10 cellular contexts compared by ENCODE assay signal in genomic region chr11:64925536-64926449, GRCh38. TPM values are rescaled to one million over a fixed set of nuclear protein-coding genes. Genes with fewer than 3 reads are reported as not detected.
DNase-seq lines count a peak whose midpoint lies in the region; ATAC-seq and TF ChIP-seq lines count a peak whose summit lies in the region.
"Had no signal": no experiment of that assay in that cellular context is flagged by ENCODE, and none has a peak within 500 bp of the region (broad histone marks: within the 10 kb centered on the region; RNA-seq: fewer than 3 reads in every experiment).

No MANE protein-coding gene starts in this region.

- H3K4me3 ChIP-seq in PC-9 (peak overlapping the region; percentile 66; the same call in 1 of the 2 replicates), endodermal cell (ENCODE audit: low read length) (no peak overlapping the region), neutrophil (ENCODE audit: low read depth in 1 of 2, low read length in 1 of 2) (peak overlapping the region; percentile 70 to 81)

- TSS peak; percentile 21 for BruUV-seq in PC-9 (replicated peaks; lab: Mats Ljungman, UMichigan)

- no peaks in the 10 kb centered on the region for H3K9me2 ChIP-seq in PC-9 (ENCODE audit: insufficient read depth)

- no peaks in the 10 kb centered on the region for H3K27me3 Mint-ChIP-seq in CD4-positive, alpha-beta T cell
- H3K27me3 Mint-ChIP-seq in endodermal cell (ENCODE audit: insufficient read depth), result peaks cover 38% of the 10 kb centered on the region

- CTCF ChIA-PET in CD4-positive, alpha-beta T cell (lab: Charles Lee), result no interaction called here
- CTCF ChIA-PET in PC-9 (lab: Charles Lee), result no interaction called here

- no peaks in the 10 kb centered on the region for H3K27me3 ChIP-seq in CD4-positive, alpha-beta T cell (ENCODE audit: control insufficient read depth, insufficient read depth, low read length)
- no peaks in the 10 kb centered on the region for H3K27me3 ChIP-seq in PC-9 (ENCODE audit: insufficient read depth, low read depth)
- H3K27me3 ChIP-seq in endodermal cell (ENCODE audit: control insufficient read depth, insufficient read depth, low read length, poor library complexity, severe bottlenecking), result peaks cover 45% of the 10 kb centered on the region
- no peaks in the 10 kb centered on the region for H3K27me3 ChIP-seq in neutrophil

- no peaks in the 10 kb centered on the region for H3K36me3 ChIP-seq in PC-9 (ENCODE audit: low read depth)
- no peaks in the 10 kb centered on the region for H3K36me3 ChIP-seq in endodermal cell (ENCODE audit: control insufficient read depth, insufficient read depth, low read length)
- H3K36me3 ChIP-seq in neutrophil, result peaks cover 48% of the 10 kb centered on the region

- no peaks in the 10 kb centered on the region for H3F3A ChIP-seq in PC-9 (ENCODE audit: insufficient read depth, low read depth)

- WGBS in endodermal cell (ENCODE audit: insufficient coverage in 1 of 2, insufficient read length in 1 of 2), 2 experiments, result 71 to 85% methylated on average over 7 to 24 of the region's 24 CpGs

- H3K4me1 ChIP-seq in PC-9 (replicated peaks; ENCODE audit: insufficient read depth) (peaks cover 11% of the 10 kb centered on the region), endodermal cell (ENCODE audit: control insufficient read depth, insufficient read depth, low read length) (no peaks in the 10 kb centered on the region), neutrophil (ENCODE audit: control insufficient read depth in 1 of 2, insufficient read depth in 1 of 2, low read depth in 1 of 2, low read length in 1 of 2) (peaks cover 21 to 30% of the 10 kb centered on the region in 2 experiments)

- TF ChIP-seq CTCF in CD4-positive, alpha-beta T cell (IDR thresholded peaks at IDR 0.05), result no peak
- no peak for TF ChIP-seq CTCF in PC-9 (conservative IDR thresholded peaks at IDR 0.05)
- TF ChIP-seq CTCF in endodermal cell (conservative IDR thresholded peaks at IDR 0.05), result no peak
- no peak for TF ChIP-seq CTCF in neutrophil (IDR thresholded peaks at IDR 0.05)

- peaks cover 18% of the 10 kb centered on the region for H3K36me3 Mint-ChIP-seq in CD4-positive, alpha-beta T cell (ENCODE audit: low read depth)
- H3K36me3 Mint-ChIP-seq in endodermal cell (ENCODE audit: low read depth), result no peaks in the 10 kb centered on the region

- H2AFZ ChIP-seq in PC-9, result no peak overlapping the region

- no peak overlapping the region for H3K27ac ChIP-seq in CD4-positive, alpha-beta T cell (ENCODE audit: low read depth, low read length)
- H3K27ac ChIP-seq in PC-9 (no peak overlapping the region), endodermal cell (ENCODE audit: low read depth, low read length) (no peak overlapping the region), neutrophil (no peak overlapping the region)
- H3K27ac ChIP-seq: HL-60 had no signal

- peaks cover 13% of the 10 kb centered on the region for H3K4me1 Mint-ChIP-seq in CD4-positive, alpha-beta T cell (ENCODE audit: low read depth)
- peaks cover 5% of the 10 kb centered on the region for H3K4me1 Mint-ChIP-seq in endodermal cell

- H3K4me3 Mint-ChIP-seq in CD4-positive, alpha-beta T cell, result peak overlapping the region; percentile 87
- peak overlapping the region; percentile 70 for H3K4me3 Mint-ChIP-seq in endodermal cell

- in situ Hi-C loops in G401 (cut with HindIII; ENCODE audit: low sequenced_read_pairs), result no loop called here

- H3K9ac ChIP-seq in endodermal cell (ENCODE audit: extremely low read depth, low read length, poor library complexity, severe bottlenecking), result no peak overlapping the region

- H3K4me2 ChIP-seq in PC-9, result peak overlapping the region; percentile 94

- POLR2A ChIA-PET in CD4-positive, alpha-beta T cell (lab: Charles Lee), result interaction anchor here (1.1 to 2.5 kb wide), 7 partner anchors 10 to 209 kb away, joined by 4 to 13 read pairs (median 8); partner anchors contain the start of genes EHD1, SF1, SNX15 and ZNHIT2
- POLR2A ChIA-PET in PC-9 (lab: Charles Lee; ENCODE audit: unreplicated experiment), result interaction anchor here (0.6 to 0.7 kb wide), 2 partner anchors 45 to 271 kb away, joined by 3 to 30 read pairs; no protein-coding TSS in a partner anchor

- H3K27ac Mint-ChIP-seq in CD4-positive, alpha-beta T cell, result peak overlapping the region; percentile 97
- H3K27ac Mint-ChIP-seq in endodermal cell, result no peak overlapping the region

- intact Hi-C loops in CD4-positive, alpha-beta T cell (cut with DNase I, micrococcal nuclease), result no loop called here
- intact Hi-C loops in PC-9 (cut with micrococcal nuclease; ENCODE audit: unreplicated experiment), result loop anchor here (2.0 kb wide), 2 partner anchors 69 to 191 kb away; partner anchors contain the start of gene ZNHIT2

- ATAC-seq in CD4-positive, alpha-beta T cell (ENCODE audit: poor library complexity), result no peak
- no peak for ATAC-seq in GM18909 (IDR thresholded peaks at IDR 0.05; ENCODE audit: poor library complexity, unreplicated experiment)

- no peaks in the 10 kb centered on the region for H4K20me1 ChIP-seq in PC-9 (ENCODE audit: insufficient read depth)

- no peaks in the 10 kb centered on the region for H3K79me2 ChIP-seq in PC-9 (ENCODE audit: low read depth)

- DNase-seq in CD4-positive, alpha-beta T cell, result no peak
- DNase-seq in PC-9, result no peak
- peak; percentile 45 for DNase-seq in endodermal cell
- no peak for DNase-seq in G401 (ENCODE audit: low spot score)
- DNase-seq in NCI-H187 treated with DMSO at 0.1 percent for 48 hours (lab: John Stamatoyannopoulos, UW), result no peak
- DNase-seq in midbrain (lab: John Stamatoyannopoulos, UW), result no peak

- H3K9me3 Mint-ChIP-seq in CD4-positive, alpha-beta T cell, result no peaks in the 10 kb centered on the region
- H3K9me3 Mint-ChIP-seq in endodermal cell, result no peaks in the 10 kb centered on the region

- no peaks in the 10 kb centered on the region for H3K9me3 ChIP-seq in CD4-positive, alpha-beta T cell (ENCODE audit: control insufficient read depth, low read length)
- H3K9me3 ChIP-seq in PC-9 (ENCODE audit: insufficient read depth, low read depth) (no peaks in the 10 kb centered on the region), endodermal cell (ENCODE audit: control insufficient read depth, low read length) (no peaks in the 10 kb centered on the region), neutrophil (no peaks in the 10 kb centered on the region)

RNA-seq across cellular contexts. Expression of gene PPP2R5B, which starts 1.3 kb away (rescaled TPM):
- total RNA-seq in CD4-positive, alpha-beta T cell, result 10 to 100 TPM; 16.8 to 18.3 TPM
- total RNA-seq in PC-9 (2021) (13.7 and 13.9 TPM in 2 replicates), endodermal cell (1 to 10 TPM; 2.8 to 3.3 TPM)
- 17.4 TPM for polyA plus RNA-seq in endodermal cell (2013, experiment 1 of 2)
- 14.3 TPM for polyA plus RNA-seq in endodermal cell (2013, experiment 2 of 2)
- total RNA-seq in G401 (2014; rRNA removed; shearing (Covaris generic)), result 11.7 and 20.5 TPM in 2 replicates

RNA-seq across cellular contexts. Expression of gene ATG2A, which starts 8.8 kb away (rescaled TPM):
- total RNA-seq in CD4-positive, alpha-beta T cell, result 100 to 1,000 TPM; 189 to 198 TPM
- total RNA-seq in PC-9 (2021) (48.2 and 53.2 TPM in 2 replicates), endodermal cell (10 to 100 TPM; 17.0 to 23.0 TPM)
- 12.9 TPM for polyA plus RNA-seq in endodermal cell (2013, experiment 1 of 2)
- 10.2 TPM for polyA plus RNA-seq in endodermal cell (2013, experiment 2 of 2)
- 15.8 and 20.5 TPM in 2 replicates for total RNA-seq in G401 (2014; rRNA removed; shearing (Covaris generic))

RNA-seq across cellular contexts. Expression of gene GPHA2, which starts 9.9 kb away (rescaled TPM):
- total RNA-seq in CD4-positive, alpha-beta T cell, result under 1 TPM; 0.49 to 0.56 TPM
- total RNA-seq in PC-9 (2021) (1.0 and 2.1 TPM in 2 replicates), endodermal cell (under 1 TPM in 1 of 2 donors, not detected in 1; 0.77 TPM)
- 0.32 TPM for polyA plus RNA-seq in endodermal cell (2013, experiment 1 of 2)
- polyA plus RNA-seq in endodermal cell (2013, experiment 2 of 2), result not detected
- 0.54 and 0.80 TPM in 2 replicates for total RNA-seq in G401 (2014; rRNA removed; shearing (Covaris generic))
- total RNA-seq: temporal lobe had no signal

RNA-seq across cellular contexts. Expression of gene MAJIN, which starts 46.1 kb away (rescaled TPM):
- total RNA-seq in CD4-positive, alpha-beta T cell, result under 1 TPM; 0.50 to 0.55 TPM
- total RNA-seq in PC-9 (2021) (4.5 and 7.1 TPM in 2 replicates), endodermal cell (not detected)
- not detected for polyA plus RNA-seq in endodermal cell (2013, experiment 1 of 2)
- not detected for polyA plus RNA-seq in endodermal cell (2013, experiment 2 of 2)
- total RNA-seq in G401 (2014; rRNA removed; shearing (Covaris generic)), result not detected in 2 replicates
- total RNA-seq: temporal lobe had no signal

RNA-seq across cellular contexts. Expression of gene EHD1, which starts 47.4 kb away (rescaled TPM):
- total RNA-seq in CD4-positive, alpha-beta T cell, result 100 to 1,000 TPM; 132 to 139 TPM
- total RNA-seq in PC-9 (2021) (110 and 134 TPM in 2 replicates), endodermal cell (10 to 100 TPM; 39.7 to 43.8 TPM)
- 33.1 TPM for polyA plus RNA-seq in endodermal cell (2013, experiment 1 of 2)
- polyA plus RNA-seq in endodermal cell (2013, experiment 2 of 2), result 32.7 TPM
- 25.3 and 32.4 TPM in 2 replicates for total RNA-seq in G401 (2014; rRNA removed; shearing (Covaris generic))
